In the genomic region with DNA sequence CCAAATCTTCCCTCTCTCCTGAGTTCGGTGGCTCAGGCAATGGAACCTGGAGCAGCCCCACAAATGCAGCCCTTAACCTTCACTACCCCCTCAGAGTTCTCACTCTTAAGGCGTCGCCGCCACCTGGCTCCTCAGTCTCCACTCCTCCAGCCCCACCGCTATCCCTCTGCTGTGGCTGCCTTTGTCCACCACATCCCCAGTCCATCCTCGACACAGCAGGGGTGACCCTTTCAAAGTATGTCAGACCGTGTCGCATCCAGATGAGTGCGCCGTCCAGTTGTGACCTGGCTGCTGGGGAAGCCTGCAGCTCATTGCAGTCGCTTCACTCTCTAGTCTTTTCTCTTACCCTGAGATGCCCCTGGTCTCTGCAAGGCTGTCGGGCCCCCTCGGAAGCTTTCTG, we compare ENCODE assay signal across 8 cellular contexts. TPM values are rescaled to one million over a fixed set of nuclear protein-coding genes. Genes with fewer than 3 reads are reported as not detected.
DNase-seq lines count a peak whose midpoint lies in the region; ATAC-seq and TF ChIP-seq lines count a peak whose summit lies in the region.

No MANE protein-coding gene starts in this region.

- peaks cover 69% of the 10 kb centered on the region for H3K79me2 ChIP-seq in hepatocyte

- no peaks in the 10 kb centered on the region for H3K9me3 Mint-ChIP-seq in stimulated activated memory B cell treated with anti-CD40 and anti-IgM and Interleukin-4, amounts not matched to agents 10 μg/mL and 1 μg/mL and 100 μg/mL, for 72 hours

- H3K4me1 Mint-ChIP-seq in T-helper 17 cell = peaks cover 34% of the 10 kb centered on the region
- H3K4me1 Mint-ChIP-seq in stimulated activated memory B cell treated with anti-CD40 and anti-IgM and Interleukin-4, amounts not matched to agents 10 μg/mL and 1 μg/mL and 100 μg/mL, for 72 hours = peaks cover 84% of the 10 kb centered on the region

- H3K36me3 ChIP-seq in hepatocyte (replicated peaks; ENCODE audit: insufficient read depth, low read depth) = no peaks in the 10 kb centered on the region
- H3K36me3 ChIP-seq in aorta (ENCODE audit: control insufficient read depth in 1 of 2, insufficient read depth in 2 of 2, low read length in 1 of 2) = no peaks in the 10 kb centered on the region

- intact Hi-C loops in aorta (cut with DNase I) = loop anchor here in 1 of 2 donors (5.0 kb wide), 1 partner anchor 62 kb away; no protein-coding TSS in a partner anchor

- H3K9me3 ChIP-seq in T-helper 17 cell (ENCODE audit: control insufficient read depth, low read length, poor library complexity, severe bottlenecking) (no peaks in the 10 kb centered on the region), hepatocyte (ENCODE audit: low read depth) (no peaks in the 10 kb centered on the region), aorta (ENCODE audit: control insufficient read depth, low read length) (no peaks in the 10 kb centered on the region)

- peak; percentile 50 for DNase-seq in NCI-H748 (lab: John Stamatoyannopoulos, UW; ENCODE audit: unreplicated experiment)
- DNase-seq in NCI-H748 treated with DMSO at 0.1 percent for 48 hours (lab: John Stamatoyannopoulos, UW) = no peak
- DNase-seq in T-helper 17 cell = no peak
- DNase-seq in hepatocyte (ENCODE audit: low spot score) = no peak
- no peak for DNase-seq in activated gamma-delta T cell (lab: John Stamatoyannopoulos, UW)
- no peak for DNase-seq in aorta
- DNase-seq in dermis blood vessel endothelial cell = no peak

- H3K4me1 ChIP-seq in hepatocyte (ENCODE audit: insufficient read depth) (peaks cover 45% of the 10 kb centered on the region), aorta (ENCODE audit: control insufficient read depth in 1 of 2, insufficient read depth in 2 of 2, low read length in 2 of 2) (no peaks in the 10 kb centered on the region)

- ATAC-seq in T-helper 17 cell = no peak
- ATAC-seq in stimulated activated memory B cell treated with anti-CD40 and anti-IgM and Interleukin-4, amounts not matched to agents 10 μg/mL and 1 μg/mL and 100 μg/mL, for 72 hours = no peak
- no peak for ATAC-seq in aorta (ENCODE audit: low FRiP score)

- no peaks in the 10 kb centered on the region for H3K27me3 ChIP-seq in hepatocyte
- no peaks in the 10 kb centered on the region for H3K27me3 ChIP-seq in aorta (ENCODE audit: control insufficient read depth in 1 of 2, insufficient read depth in 2 of 2, low read length in 1 of 2)

- WGBS in hepatocyte (ENCODE audit: low lambda C conversion rate, missing lambda C conversion rate) = 56% methylated on average over 12 of the region's 13 CpGs
- 54 to 55% methylated on average over 13 of the region's 13 CpGs for WGBS in aorta, 2 donors

- H3K4me3 Mint-ChIP-seq in T-helper 17 cell = peak overlapping the region; percentile 100
- peak overlapping the region; percentile 96 for H3K4me3 Mint-ChIP-seq in stimulated activated memory B cell treated with anti-CD40 and anti-IgM and Interleukin-4, amounts not matched to agents 10 μg/mL and 1 μg/mL and 100 μg/mL, for 72 hours

- H4K20me1 ChIP-seq in hepatocyte (ENCODE audit: insufficient read depth, poor library complexity, severe bottlenecking) = no peaks in the 10 kb centered on the region

- H3K27ac ChIP-seq in hepatocyte = peak overlapping the region; percentile 96
- no peak overlapping the region for H3K27ac ChIP-seq in aorta (ENCODE audit: low read depth in 1 of 2, low read length in 2 of 2)

- no peak for TF ChIP-seq CTCF in hepatocyte (IDR thresholded peaks at IDR 0.05; ENCODE audit: poor library complexity)

- no peak overlapping the region for H2AFZ ChIP-seq in hepatocyte

- no peaks in the 10 kb centered on the region for H3K9me2 ChIP-seq in hepatocyte (replicated peaks; ENCODE audit: insufficient read depth)

- H3K27ac Mint-ChIP-seq in T-helper 17 cell = peak overlapping the region; percentile 97
- peak overlapping the region; percentile 89 for H3K27ac Mint-ChIP-seq in stimulated activated memory B cell treated with anti-CD40 and anti-IgM and Interleukin-4, amounts not matched to agents 10 μg/mL and 1 μg/mL and 100 μg/mL, for 72 hours

- no peaks in the 10 kb centered on the region for H3K27me3 Mint-ChIP-seq in T-helper 17 cell
- no peaks in the 10 kb centered on the region for H3K27me3 Mint-ChIP-seq in stimulated activated memory B cell treated with anti-CD40 and anti-IgM and Interleukin-4, amounts not matched to agents 10 μg/mL and 1 μg/mL and 100 μg/mL, for 72 hours

- H3K4me3 ChIP-seq in hepatocyte (peak overlapping the region; percentile 95), aorta (ENCODE audit: low read length in 2 of 2) (peak overlapping the region in 1 of 2 donors; percentile 75)

- H3K36me3 Mint-ChIP-seq in T-helper 17 cell (ENCODE audit: low read depth) = peaks cover 4% of the 10 kb centered on the region
- peaks cover 13% of the 10 kb centered on the region for H3K36me3 Mint-ChIP-seq in stimulated activated memory B cell treated with anti-CD40 and anti-IgM and Interleukin-4, amounts not matched to agents 10 μg/mL and 1 μg/mL and 100 μg/mL, for 72 hours

- peak overlapping the region; percentile 98 for H3K4me2 ChIP-seq in hepatocyte

RNA-seq across cellular contexts. Expression of a gene that starts 1.0 kb away (rescaled TPM):
- total RNA-seq in T-helper 17 cell = 10 to 100 TPM; 73.2 to 86.1 TPM
- total RNA-seq in hepatocyte = 27.4 and 40.9 TPM in 2 replicates
- 87.7 and 135 TPM in 2 replicates for polyA plus RNA-seq in hepatocyte
- 10 to 100 TPM; 29.3 to 49.1 TPM for total RNA-seq in aorta
- polyA plus RNA-seq in aorta = 10 to 100 TPM; 13.3 to 78.1 TPM
- total RNA-seq in dermis blood vessel endothelial cell = 32.1 and 33.2 TPM in 2 replicates

RNA-seq across cellular contexts. Expression of a gene that starts 1.1 kb away (rescaled TPM):
- total RNA-seq in T-helper 17 cell = 10 to 100 TPM; 71.5 to 72.2 TPM
- total RNA-seq in hepatocyte = 162 and 190 TPM in 2 replicates
- 150 and 151 TPM in 2 replicates for polyA plus RNA-seq in hepatocyte
- 10 to 100 TPM; 43.7 to 45.8 TPM for total RNA-seq in aorta
- 100 to 1,000 TPM; 133 to 155 TPM for polyA plus RNA-seq in aorta
- total RNA-seq in dermis blood vessel endothelial cell = 114 and 166 TPM in 2 replicates

RNA-seq across cellular contexts. Expression of a gene that starts 21.6 kb away (rescaled TPM):
- under 1 TPM; 0.20 to 0.29 TPM for total RNA-seq in T-helper 17 cell
- total RNA-seq in hepatocyte = not detected in 2 replicates
- not detected in 2 replicates for polyA plus RNA-seq in hepatocyte
- not detected for total RNA-seq in aorta
- polyA plus RNA-seq in aorta = under 1 TPM in 1 of 2 donors, not detected in 1; 0.08 TPM
- not detected in 2 replicates for total RNA-seq in dermis blood vessel endothelial cell

RNA-seq across cellular contexts. Expression of a gene that starts 30.5 kb away (rescaled TPM):
- total RNA-seq in T-helper 17 cell = not detected
- 0.23 TPM in 1 of 2 replicates, not detected in the other for total RNA-seq in hepatocyte
- polyA plus RNA-seq in hepatocyte = not detected in 2 replicates
- total RNA-seq in aorta = under 1 TPM; 0.23 to 0.27 TPM
- not detected for polyA plus RNA-seq in aorta
- total RNA-seq in dermis blood vessel endothelial cell = under 0.01 and 0.14 TPM in 2 replicates

RNA-seq across cellular contexts. Expression of a gene that starts 47.6 kb away (rescaled TPM):
- total RNA-seq in T-helper 17 cell (not detected), hepatocyte (not detected in 2 replicates), aorta (1 to 10 TPM in 1 of 2 donors, under 1 TPM in 1; 0.93 to 1.5 TPM), dermis blood vessel endothelial cell (0.17 and 0.19 TPM in 2 replicates)
- polyA plus RNA-seq in hepatocyte (0.15 and 0.57 TPM in 2 replicates), aorta (under 1 TPM in 1 of 2 donors, not detected in 1; 0.88 TPM)
